8 cellular contexts compared by ENCODE assay signal in genomic region chr2:223873672-223874071, GRCh38.
"Had no signal": no experiment of that assay in that cellular context is flagged by ENCODE, and none has a peak within 500 bp of the region (broad histone marks: within the 10 kb centered on the region; RNA-seq: fewer than 3 reads in every experiment).

No MANE protein-coding gene starts in this region.

- FAIRE-seq: K562 had no signal

- H3K4me3 ChIP-seq: GM23338, HAP-1, K562 had no signal

- H3K4me1 Mint-ChIP-seq: GM23338 had no signal

- H3K27ac Mint-ChIP-seq: GM23338, HFFc6 had no signal

- H3K9me3 ChIP-seq: HAP-1 had no signal

- DNase-seq: H7, HFFc6, IMR-90, KG1 had no signal

- H3K4me3 Mint-ChIP-seq: GM23338, HFFc6 had no signal

- ATAC-seq: GM23338, HCT116, K562 had no signal

- H3K4me2 ChIP-seq: GM23338 had no signal

- H3K9me3 Mint-ChIP-seq: GM23338, HFFc6 had no signal

- H2AFZ ChIP-seq: GM23338 had no signal

- H3K4me1 ChIP-seq: HAP-1 had no signal
